2 cellular contexts compared by ENCODE assay signal in the genomic region with DNA sequence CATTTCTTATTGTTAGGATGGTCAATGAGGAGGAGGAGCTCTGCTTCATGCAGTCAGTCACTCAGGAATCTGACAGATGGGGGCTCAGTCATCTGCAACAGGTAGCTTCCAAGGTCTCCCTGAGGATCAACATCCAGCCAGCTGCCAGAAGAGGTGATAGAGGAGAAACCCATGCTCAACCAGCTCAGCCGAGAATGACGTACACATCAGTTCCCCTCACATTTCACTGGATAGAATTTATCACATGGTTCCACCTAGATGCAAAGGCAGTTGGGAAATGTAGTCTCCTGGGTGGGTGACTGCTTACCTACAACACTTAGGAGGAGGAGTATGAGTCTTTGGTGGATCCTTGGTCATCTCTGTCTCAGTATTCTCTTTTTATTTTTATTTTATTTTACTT.
TF ChIP-seq lines count a peak whose summit lies in the region.

No MANE protein-coding gene starts in this region.

TF ChIP-seq in A549, 52 proteins besides CTCF, POLR2A, EP300 and RAD21 (continued from another document):
- TF ChIP-seq, protein P1, sequence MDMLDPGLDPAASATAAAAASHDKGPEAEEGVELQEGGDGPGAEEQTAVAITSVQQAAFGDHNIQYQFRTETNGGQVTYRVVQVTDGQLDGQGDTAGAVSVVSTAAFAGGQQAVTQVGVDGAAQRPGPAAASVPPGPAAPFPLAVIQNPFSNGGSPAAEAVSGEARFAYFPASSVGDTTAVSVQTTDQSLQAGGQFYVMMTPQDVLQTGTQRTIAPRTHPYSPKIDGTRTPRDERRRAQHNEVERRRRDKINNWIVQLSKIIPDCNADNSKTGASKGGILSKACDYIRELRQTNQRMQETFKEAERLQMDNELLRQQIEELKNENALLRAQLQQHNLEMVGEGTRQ (IDR thresholded peaks at IDR 0.05) = peak; percentile 59; the same call in 1 of the 2 replicates
- TF ChIP-seq POLR2AphosphoS2 (conservative IDR thresholded peaks at IDR 0.05; ENCODE audit: low read length) = no peak

TF ChIP-seq in GM23338, 12 proteins besides CTCF, POLR2A, EP300 and RAD21:
- TF ChIP-seq, protein P2, sequence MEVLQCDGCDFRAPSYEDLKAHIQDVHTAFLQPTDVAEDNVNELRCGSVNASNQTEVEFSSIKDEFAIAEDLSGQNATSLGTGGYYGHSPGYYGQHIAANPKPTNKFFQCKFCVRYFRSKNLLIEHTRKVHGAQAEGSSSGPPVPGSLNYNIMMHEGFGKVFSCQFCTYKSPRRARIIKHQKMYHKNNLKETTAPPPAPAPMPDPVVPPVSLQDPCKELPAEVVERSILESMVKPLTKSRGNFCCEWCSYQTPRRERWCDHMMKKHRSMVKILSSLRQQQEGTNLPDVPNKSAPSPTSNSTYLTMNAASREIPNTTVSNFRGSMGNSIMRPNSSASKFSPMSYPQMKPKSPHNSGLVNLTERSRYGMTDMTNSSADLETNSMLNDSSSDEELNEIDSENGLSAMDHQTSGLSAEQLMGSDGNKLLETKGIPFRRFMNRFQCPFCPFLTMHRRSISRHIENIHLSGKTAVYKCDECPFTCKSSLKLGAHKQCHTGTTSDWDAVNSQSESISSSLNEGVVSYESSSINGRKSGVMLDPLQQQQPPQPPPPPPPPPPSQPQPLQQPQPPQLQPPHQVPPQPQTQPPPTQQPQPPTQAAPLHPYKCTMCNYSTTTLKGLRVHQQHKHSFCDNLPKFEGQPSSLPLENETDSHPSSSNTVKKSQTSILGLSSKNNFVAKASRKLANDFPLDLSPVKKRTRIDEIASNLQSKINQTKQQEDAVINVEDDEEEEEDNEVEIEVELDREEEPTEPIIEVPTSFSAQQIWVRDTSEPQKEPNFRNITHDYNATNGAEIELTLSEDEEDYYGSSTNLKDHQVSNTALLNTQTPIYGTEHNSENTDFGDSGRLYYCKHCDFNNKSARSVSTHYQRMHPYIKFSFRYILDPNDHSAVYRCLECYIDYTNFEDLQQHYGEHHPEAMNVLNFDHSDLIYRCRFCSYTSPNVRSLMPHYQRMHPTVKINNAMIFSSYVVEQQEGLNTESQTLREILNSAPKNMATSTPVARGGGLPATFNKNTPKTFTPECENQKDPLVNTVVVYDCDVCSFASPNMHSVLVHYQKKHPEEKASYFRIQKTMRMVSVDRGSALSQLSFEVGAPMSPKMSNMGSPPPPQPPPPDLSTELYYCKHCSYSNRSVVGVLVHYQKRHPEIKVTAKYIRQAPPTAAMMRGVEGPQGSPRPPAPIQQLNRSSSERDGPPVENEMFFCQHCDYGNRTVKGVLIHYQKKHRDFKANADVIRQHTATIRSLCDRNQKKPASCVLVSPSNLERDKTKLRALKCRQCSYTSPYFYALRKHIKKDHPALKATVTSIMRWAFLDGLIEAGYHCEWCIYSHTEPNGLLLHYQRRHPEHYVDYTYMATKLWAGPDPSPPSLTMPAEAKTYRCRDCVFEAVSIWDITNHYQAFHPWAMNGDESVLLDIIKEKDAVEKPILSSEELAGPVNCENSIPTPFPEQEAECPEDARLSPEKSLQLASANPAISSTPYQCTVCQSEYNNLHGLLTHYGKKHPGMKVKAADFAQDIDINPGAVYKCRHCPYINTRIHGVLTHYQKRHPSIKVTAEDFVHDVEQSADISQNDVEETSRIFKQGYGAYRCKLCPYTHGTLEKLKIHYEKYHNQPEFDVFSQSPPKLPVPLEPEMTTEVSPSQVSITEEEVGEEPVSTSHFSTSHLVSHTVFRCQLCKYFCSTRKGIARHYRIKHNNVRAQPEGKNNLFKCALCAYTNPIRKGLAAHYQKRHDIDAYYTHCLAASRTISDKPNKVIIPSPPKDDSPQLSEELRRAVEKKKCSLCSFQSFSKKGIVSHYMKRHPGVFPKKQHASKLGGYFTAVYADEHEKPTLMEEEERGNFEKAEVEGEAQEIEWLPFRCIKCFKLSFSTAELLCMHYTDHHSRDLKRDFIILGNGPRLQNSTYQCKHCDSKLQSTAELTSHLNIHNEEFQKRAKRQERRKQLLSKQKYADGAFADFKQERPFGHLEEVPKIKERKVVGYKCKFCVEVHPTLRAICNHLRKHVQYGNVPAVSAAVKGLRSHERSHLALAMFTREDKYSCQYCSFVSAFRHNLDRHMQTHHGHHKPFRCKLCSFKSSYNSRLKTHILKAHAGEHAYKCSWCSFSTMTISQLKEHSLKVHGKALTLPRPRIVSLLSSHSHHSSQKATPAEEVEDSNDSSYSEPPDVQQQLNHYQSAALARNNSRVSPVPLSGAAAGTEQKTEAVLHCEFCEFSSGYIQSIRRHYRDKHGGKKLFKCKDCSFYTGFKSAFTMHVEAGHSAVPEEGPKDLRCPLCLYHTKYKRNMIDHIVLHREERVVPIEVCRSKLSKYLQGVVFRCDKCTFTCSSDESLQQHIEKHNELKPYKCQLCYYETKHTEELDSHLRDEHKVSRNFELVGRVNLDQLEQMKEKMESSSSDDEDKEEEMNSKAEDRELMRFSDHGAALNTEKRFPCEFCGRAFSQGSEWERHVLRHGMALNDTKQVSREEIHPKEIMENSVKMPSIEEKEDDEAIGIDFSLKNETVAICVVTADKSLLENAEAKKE (CRISPR knock-in tag; IDR thresholded peaks at IDR 0.05) = peak; percentile 50; the same call in 1 of the 2 replicates
- TF ChIP-seq, protein P3, sequence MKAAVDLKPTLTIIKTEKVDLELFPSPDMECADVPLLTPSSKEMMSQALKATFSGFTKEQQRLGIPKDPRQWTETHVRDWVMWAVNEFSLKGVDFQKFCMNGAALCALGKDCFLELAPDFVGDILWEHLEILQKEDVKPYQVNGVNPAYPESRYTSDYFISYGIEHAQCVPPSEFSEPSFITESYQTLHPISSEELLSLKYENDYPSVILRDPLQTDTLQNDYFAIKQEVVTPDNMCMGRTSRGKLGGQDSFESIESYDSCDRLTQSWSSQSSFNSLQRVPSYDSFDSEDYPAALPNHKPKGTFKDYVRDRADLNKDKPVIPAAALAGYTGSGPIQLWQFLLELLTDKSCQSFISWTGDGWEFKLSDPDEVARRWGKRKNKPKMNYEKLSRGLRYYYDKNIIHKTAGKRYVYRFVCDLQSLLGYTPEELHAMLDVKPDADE (IDR thresholded peaks at IDR 0.05) = peak; percentile 64; the same call in 1 of the 2 replicates
- TF ChIP-seq JUNB (IDR thresholded peaks at IDR 0.05; ENCODE audit: unreplicated experiment) (no peak), POLR2AphosphoS5 (IDR thresholded peaks at IDR 0.05; ENCODE audit: low read depth) (no peak), STAT1 (IDR thresholded peaks at IDR 0.05; ENCODE audit: unreplicated experiment) (no peak), ZNF114 (CRISPR knock-in tag; IDR thresholded peaks at IDR 0.05) (no peak), CREB1 (CRISPR knock-in tag; IDR thresholded peaks at IDR 0.05; ENCODE audit: low read depth) (peak; percentile 77)
- TF ChIP-seq, protein P4, sequence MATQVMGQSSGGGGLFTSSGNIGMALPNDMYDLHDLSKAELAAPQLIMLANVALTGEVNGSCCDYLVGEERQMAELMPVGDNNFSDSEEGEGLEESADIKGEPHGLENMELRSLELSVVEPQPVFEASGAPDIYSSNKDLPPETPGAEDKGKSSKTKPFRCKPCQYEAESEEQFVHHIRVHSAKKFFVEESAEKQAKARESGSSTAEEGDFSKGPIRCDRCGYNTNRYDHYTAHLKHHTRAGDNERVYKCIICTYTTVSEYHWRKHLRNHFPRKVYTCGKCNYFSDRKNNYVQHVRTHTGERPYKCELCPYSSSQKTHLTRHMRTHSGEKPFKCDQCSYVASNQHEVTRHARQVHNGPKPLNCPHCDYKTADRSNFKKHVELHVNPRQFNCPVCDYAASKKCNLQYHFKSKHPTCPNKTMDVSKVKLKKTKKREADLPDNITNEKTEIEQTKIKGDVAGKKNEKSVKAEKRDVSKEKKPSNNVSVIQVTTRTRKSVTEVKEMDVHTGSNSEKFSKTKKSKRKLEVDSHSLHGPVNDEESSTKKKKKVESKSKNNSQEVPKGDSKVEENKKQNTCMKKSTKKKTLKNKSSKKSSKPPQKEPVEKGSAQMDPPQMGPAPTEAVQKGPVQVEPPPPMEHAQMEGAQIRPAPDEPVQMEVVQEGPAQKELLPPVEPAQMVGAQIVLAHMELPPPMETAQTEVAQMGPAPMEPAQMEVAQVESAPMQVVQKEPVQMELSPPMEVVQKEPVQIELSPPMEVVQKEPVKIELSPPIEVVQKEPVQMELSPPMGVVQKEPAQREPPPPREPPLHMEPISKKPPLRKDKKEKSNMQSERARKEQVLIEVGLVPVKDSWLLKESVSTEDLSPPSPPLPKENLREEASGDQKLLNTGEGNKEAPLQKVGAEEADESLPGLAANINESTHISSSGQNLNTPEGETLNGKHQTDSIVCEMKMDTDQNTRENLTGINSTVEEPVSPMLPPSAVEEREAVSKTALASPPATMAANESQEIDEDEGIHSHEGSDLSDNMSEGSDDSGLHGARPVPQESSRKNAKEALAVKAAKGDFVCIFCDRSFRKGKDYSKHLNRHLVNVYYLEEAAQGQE (IDR thresholded peaks at IDR 0.05; ENCODE audit: unreplicated experiment) = no peak
